In the genomic region with DNA sequence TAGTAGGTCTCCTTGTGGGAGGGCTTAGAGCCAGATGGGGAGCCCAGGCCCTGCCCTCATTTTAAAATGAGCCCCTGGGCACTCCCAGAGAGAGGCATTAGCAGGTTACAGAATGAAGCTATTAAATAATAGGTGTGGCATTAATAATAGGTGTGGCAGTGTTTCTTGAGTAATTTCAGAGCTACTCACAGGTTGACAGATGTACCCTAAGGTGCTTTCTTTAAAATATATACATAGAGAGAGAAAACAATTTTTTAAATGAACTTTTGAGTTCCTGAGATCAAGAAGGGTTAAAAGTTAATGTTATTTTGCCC, we compare ENCODE assay signal across 8 cellular contexts. TPM values are rescaled to one million over a fixed set of nuclear protein-coding genes. Genes with fewer than 3 reads are reported as not detected.
DNase-seq lines count a peak whose midpoint lies in the region; ATAC-seq and TF ChIP-seq lines count a peak whose summit lies in the region.

No MANE protein-coding gene starts in this region.

- DNase-seq in H9 (no peak), astrocyte of the cerebellum (ENCODE audit: low read depth) (no peak), mucosa of descending colon (no peak), DMS53 treated with DMSO at 0.1 percent for 48 hours (lab: John Stamatoyannopoulos, UW; ENCODE audit: unreplicated experiment) (no peak)

- H3K23ac ChIP-seq in H9 (ENCODE audit: insufficient read length, low read depth, low read length) = no peak overlapping the region

- no peak overlapping the region for H4K5ac ChIP-seq in H9 (ENCODE audit: insufficient read length, low read depth, low read length)

- in situ Hi-C loops in astrocyte of the cerebellum (cut with HindIII; ENCODE audit: low sequenced_read_pairs) = no loop called here

- H3K27ac Mint-ChIP-seq in H9 = no peak overlapping the region

- no peaks in the 10 kb centered on the region for H4K20me1 ChIP-seq in H9 (ENCODE audit: control insufficient read depth, insufficient read depth, insufficient read length)

- H3K4ac ChIP-seq in H9 (ENCODE audit: low read depth, low read length) = no peak overlapping the region

- H3K23me2 ChIP-seq in H9 (ENCODE audit: insufficient read length, low read depth, low read length, poor library complexity, severe bottlenecking) = peaks cover 6% of the 10 kb centered on the region

- H3K36me3 ChIP-seq in ACC112 (ENCODE audit: insufficient read depth, low read length) (no peaks in the 10 kb centered on the region), mucosa of descending colon (ENCODE audit: low read depth) (no peaks in the 10 kb centered on the region)

- H3K56ac ChIP-seq in H9 (ENCODE audit: insufficient read length, low read depth, low read length) = no peak overlapping the region

- no peaks in the 10 kb centered on the region; a peak in 1 of 7 replicates for H3K36me3 Mint-ChIP-seq in H9 (ENCODE audit: insufficient read depth in 1 of 3, low read depth in 3 of 3)

- H3K4me1 ChIP-seq in ACC112 (ENCODE audit: control insufficient read depth, insufficient read depth, low read length, unreplicated experiment) (peaks cover 17% of the 10 kb centered on the region), H9 (ENCODE audit: insufficient read depth, low read length) (peaks cover 5% of the 10 kb centered on the region; the same call in 1 of the 2 replicates), mucosa of descending colon (ENCODE audit: low read depth) (peaks cover 18% of the 10 kb centered on the region)

- H4K8ac ChIP-seq in H9 (replicated peaks; ENCODE audit: insufficient read length, low read depth, low read length) = no peak overlapping the region

- no peak overlapping the region for H2BK12ac ChIP-seq in H9 (ENCODE audit: insufficient read length, low read depth, low read length)

- intact Hi-C loops in mucosa of descending colon (cut with DNase I, micrococcal nuclease) = loop anchor here in 1 of 2 donors (2.0 kb wide), 1 partner anchor 48 kb away; no protein-coding TSS in a partner anchor

- no peak overlapping the region for H3K14ac ChIP-seq in H9 (ENCODE audit: insufficient read depth, low read length)

- no peak overlapping the region for H2BK15ac ChIP-seq in H9 (ENCODE audit: low read depth, low read length)

- H4K91ac ChIP-seq in H9 (ENCODE audit: insufficient read length, low read depth, low read length) = no peak overlapping the region

- peak overlapping the region; percentile 82 for H3K4me2 ChIP-seq in H9 (ENCODE audit: insufficient read depth, insufficient read length, low read length)

- H3T11ph ChIP-seq in H9 (ENCODE audit: low read length) = no peak overlapping the region

- H3K27me3 ChIP-seq in ACC112 (ENCODE audit: insufficient read depth, low read length) (no peaks in the 10 kb centered on the region), H9 (ENCODE audit: insufficient read depth, low read length) (no peaks in the 10 kb centered on the region)

- no peak overlapping the region for H3K9ac ChIP-seq in H9 (ENCODE audit: extremely low read depth, insufficient read length, low read length)

- no peak overlapping the region for H2BK5ac ChIP-seq in H9 (ENCODE audit: insufficient read length, low read length)

- H3K27me3 Mint-ChIP-seq in H9 (ENCODE audit: low read depth) = no peaks in the 10 kb centered on the region

- H3K9me3 Mint-ChIP-seq in H9 = no peaks in the 10 kb centered on the region

- no peak overlapping the region for H2BK120ac ChIP-seq in H9 (ENCODE audit: low read depth, low read length, poor library complexity, severe bottlenecking)

- no peak overlapping the region for H3K18ac ChIP-seq in H9 (ENCODE audit: insufficient read length, low read depth, low read length)

- H2AK5ac ChIP-seq in H9 (ENCODE audit: insufficient read length, low read length) = no peak overlapping the region

- H3K4me1 Mint-ChIP-seq in H9 = peaks cover 25 to 29% of the 10 kb centered on the region in 2 experiments

- no peak for ATAC-seq in mucosa of descending colon
- ATAC-seq in HG03108 (IDR thresholded peaks at IDR 0.05; ENCODE audit: unreplicated experiment) = no peak
- ATAC-seq in GM19324 (IDR thresholded peaks at IDR 0.05; ENCODE audit: low FRiP score, unreplicated experiment) = no peak
- no peak for ATAC-seq in GM21723 (IDR thresholded peaks at IDR 0.05; ENCODE audit: unreplicated experiment)

- H3K4me3 ChIP-seq in ACC112 (ENCODE audit: low read depth, low read length) (peak overlapping the region; percentile 84), astrocyte of the cerebellum (ENCODE audit: low read depth, low read length) (peak overlapping the region; percentile 56), mucosa of descending colon (peak overlapping the region; percentile 58)

- H2BK20ac ChIP-seq in H9 (ENCODE audit: low read depth, low read length, poor library complexity, severe bottlenecking) = no peak overlapping the region

- H3K79me2 ChIP-seq in ACC112 (ENCODE audit: control insufficient read depth, insufficient read depth, low read length, unreplicated experiment) (peaks cover 36% of the 10 kb centered on the region), H9 (ENCODE audit: insufficient read depth, low read length) (peaks cover 6% of the 10 kb centered on the region; the same call in 1 of the 2 replicates)

- no peak overlapping the region for H3K27ac ChIP-seq in ACC112 (ENCODE audit: low read depth, low read length)
- H3K27ac ChIP-seq in H9 (ENCODE audit: insufficient read length, low read depth, low read length) = no peak overlapping the region

- TF ChIP-seq CTCF in H9 (conservative IDR thresholded peaks at IDR 0.05) = no peak; the same call in 2 of the 3 replicates
- TF ChIP-seq CTCF in astrocyte of the cerebellum (IDR thresholded peaks at IDR 0.05; ENCODE audit: low read depth, low read length, missing control alignments) = no peak
- no peak for TF ChIP-seq CTCF in mucosa of descending colon (IDR thresholded peaks at IDR 0.05)

- H3K79me1 ChIP-seq in H9 (ENCODE audit: insufficient read depth, low read depth, low read length, poor library complexity, severe bottlenecking) = no peaks in the 10 kb centered on the region

- H3K4me3 Mint-ChIP-seq in H9 = peak overlapping the region; percentile 81 to 95

- H2AFZ ChIP-seq in ACC112 (ENCODE audit: low read length, unreplicated experiment) = peak overlapping the region; percentile 98
- no peak overlapping the region for H2AFZ ChIP-seq in H9 (ENCODE audit: low read length)

- H3K9me3 ChIP-seq in H9 (ENCODE audit: control insufficient read depth, low read depth, low read length) = no peaks in the 10 kb centered on the region
- no peaks in the 10 kb centered on the region for H3K9me3 ChIP-seq in mucosa of descending colon

RNA-seq across cellular contexts. Expression of gene EEIG2, which starts 1.2 kb away (rescaled TPM):
- total RNA-seq in H9 (2021) = 16.9 and 17.0 TPM in 2 replicates
- 10 to 100 TPM; 21.4 to 32.7 (median 29.5) TPM for total RNA-seq in mucosa of descending colon
